25 cellular contexts compared by ENCODE assay signal in the genomic region with DNA sequence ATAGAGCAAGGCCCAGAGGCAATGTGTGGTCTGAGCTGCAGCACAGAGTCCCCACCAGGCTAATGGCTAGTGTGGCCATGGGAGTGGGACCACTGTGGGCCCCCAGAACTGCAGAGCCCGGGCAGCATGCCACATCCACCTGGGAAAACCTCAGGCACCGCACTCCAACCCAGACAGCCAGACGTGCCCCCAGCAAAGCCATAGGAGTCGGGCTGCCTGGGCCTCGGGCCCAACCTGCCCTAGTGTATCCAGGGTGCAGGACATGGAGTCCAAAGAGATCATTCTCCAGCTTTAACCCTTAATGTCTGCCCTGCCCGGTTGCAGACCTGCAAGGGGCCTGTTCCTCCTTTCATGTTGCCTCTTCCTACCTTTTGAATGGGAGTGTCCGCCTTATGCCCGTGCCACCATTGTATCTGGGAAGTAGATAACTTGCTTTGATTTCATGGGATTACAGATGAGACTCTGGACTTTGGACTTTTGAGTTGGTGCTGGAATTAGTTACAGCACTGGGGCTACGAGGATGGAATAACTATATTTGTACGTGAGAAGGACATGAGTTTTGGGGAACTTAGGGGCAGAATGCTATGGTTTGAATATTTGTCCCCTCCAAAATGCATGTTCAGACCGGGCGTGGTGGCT. TPM values are rescaled to one million over a fixed set of nuclear protein-coding genes. Genes with fewer than 3 reads are reported as not detected.
DNase-seq lines count a peak whose midpoint lies in the region; ATAC-seq, FAIRE-seq and TF ChIP-seq lines count a peak whose summit lies in the region.
"Had no signal": no experiment of that assay in that cellular context is flagged by ENCODE, and none has a peak within 500 bp of the region (broad histone marks: within the 10 kb centered on the region; RNA-seq: fewer than 3 reads in every experiment).

No MANE protein-coding gene starts in this region.

- no peak overlapping the region for H3K4me2 ChIP-seq in HepG2 (ENCODE audit: low read depth, low read length)
- H3K4me2 ChIP-seq in H1 (ENCODE audit: insufficient read depth in 1 of 2, low read depth in 2 of 2, low read length in 2 of 2): no peak overlapping the region
- H3K4me2 ChIP-seq in smooth muscle cell: no peak overlapping the region
- H3K4me2 ChIP-seq: BLaER1 had no signal

- H4K8ac ChIP-seq in H1 (ENCODE audit: extremely low read depth, insufficient read depth, low read length): no peak overlapping the region

- peak overlapping the region; percentile 42 for H4K91ac ChIP-seq in H1 (replicated peaks; ENCODE audit: insufficient read length, low read length)

- H3K4me3 ChIP-seq in HepG2 (replicated peaks in 1 of 3; ENCODE audit: insufficient read depth in 1 of 3, low read depth in 2 of 3, low read length in 3 of 3) (no peak overlapping the region), right lobe of liver (no peak overlapping the region), H1 (ENCODE audit: extremely low read depth in 1 of 4, insufficient read depth in 2 of 4, low read depth in 3 of 4, low read length in 4 of 4) (no peak overlapping the region), stomach (no peak overlapping the region), smooth muscle cell (no peak overlapping the region)
- H3K4me3 ChIP-seq: BLaER1, GM23248 had no signal

- H3K18ac ChIP-seq in H1 (ENCODE audit: extremely low read depth, low read length): no peak overlapping the region

- H3K14ac ChIP-seq in H1 (ENCODE audit: insufficient read length): no peak overlapping the region

- ATAC-seq in HepG2 (no peak), right lobe of liver (no peak), esophagus mucosa (no peak)
- ATAC-seq: CD8-positive, alpha-beta T cell; HCT116 had no signal

- no peak overlapping the region for H2AK5ac ChIP-seq in H1 (ENCODE audit: low read depth, low read length)

- H2BK5ac ChIP-seq in H1 (ENCODE audit: low read depth, low read length): no peak overlapping the region

- no peaks in the 10 kb centered on the region for H3K36me3 ChIP-seq in HepG2 (replicated peaks in 1 of 2; ENCODE audit: control insufficient read depth in 1 of 2, insufficient read depth in 2 of 2, low read length in 2 of 2)
- H3K36me3 ChIP-seq in right lobe of liver: no peaks in the 10 kb centered on the region
- no peaks in the 10 kb centered on the region for H3K36me3 ChIP-seq in H1 (ENCODE audit: control insufficient read depth in 2 of 4, insufficient read depth in 4 of 4, low read length in 3 of 4)
- no peaks in the 10 kb centered on the region for H3K36me3 ChIP-seq in stomach
- H3K36me3 ChIP-seq in smooth muscle cell (ENCODE audit: low read depth): no peaks in the 10 kb centered on the region
- H3K36me3 ChIP-seq: BLaER1 had no signal

- H4K20me1 ChIP-seq in HepG2 (ENCODE audit: insufficient read depth, low read length) (no peaks in the 10 kb centered on the region), H1 (replicated peaks in 1 of 2; ENCODE audit: control insufficient read depth in 1 of 2, insufficient read depth in 2 of 2, low read length in 2 of 2) (no peaks in the 10 kb centered on the region), smooth muscle cell (ENCODE audit: low read depth) (no peaks in the 10 kb centered on the region)
- H4K20me1 ChIP-seq: BLaER1 had no signal

- POLR2A ChIA-PET in HepG2 (lab: Yijun Ruan, JAX) (no interaction called here), H1 (lab: Charles Lee; ENCODE audit: partially characterized antibody) (no interaction called here)

- no peak overlapping the region for H3K23ac ChIP-seq in H1 (ENCODE audit: insufficient read length)

- H2BK120ac ChIP-seq in H1 (replicated peaks; ENCODE audit: low read depth, low read length): no peak overlapping the region

- in situ Hi-C loops in HepG2 (cut with HindIII; ENCODE audit: extremely low pct_ligation_motif_present, low pct_unique_long_range_greater_than_20kb): no loop called here

- H3K79me2 ChIP-seq in HepG2 (ENCODE audit: insufficient read depth, low read length) (no peaks in the 10 kb centered on the region), H1 (ENCODE audit: control insufficient read depth in 1 of 2, insufficient read depth in 2 of 2, low read length in 2 of 2) (no peaks in the 10 kb centered on the region), smooth muscle cell (ENCODE audit: low read depth) (no peaks in the 10 kb centered on the region)

- H2BK12ac ChIP-seq in H1 (ENCODE audit: low read depth, low read length): no peak overlapping the region

- BruUV-seq in HepG2 (replicated peaks; lab: Mats Ljungman, UMichigan): no TSS peak

- no peak for TF ChIP-seq POLR2A in HepG2 (IDR thresholded peaks at IDR 0.05; ENCODE audit: insufficient read depth in 1 of 2, low read depth in 2 of 2, low read length in 2 of 2)
- no peak for TF ChIP-seq POLR2A in right lobe of liver (IDR thresholded peaks at IDR 0.05)
- no peak for TF ChIP-seq POLR2A in H1 (IDR thresholded peaks at IDR 0.05; ENCODE audit: control extremely low read depth in 1 of 2, low read depth in 2 of 2, low read length in 2 of 2)
- no peak for TF ChIP-seq POLR2A in stomach (IDR thresholded peaks at IDR 0.05)

- TF ChIP-seq EP300 in HepG2 (IDR thresholded peaks at IDR 0.05; ENCODE audit: low read depth in 2 of 2, low read length in 2 of 2) (no peak), HepG2 (CRISPR knock-in tag; IDR thresholded peaks at IDR 0.05; ENCODE audit: borderline replicate concordance) (no peak), H1 (IDR thresholded peaks at IDR 0.05; ENCODE audit: borderline replicate concordance in 1 of 2, low read depth in 2 of 2, low read length in 2 of 2) (no peak), stomach (IDR thresholded peaks at IDR 0.05) (no peak)

- H3K9me3 ChIP-seq in HepG2 (ENCODE audit: low read length) (0 out of 2 replicates have a peak, but pooled peaks cover 4% of the 10 kb centered on the region), right lobe of liver (no peaks in the 10 kb centered on the region), H1 (ENCODE audit: insufficient read depth in 2 of 2, low read depth in 1 of 2, low read length in 1 of 2) (no peaks in the 10 kb centered on the region), stomach (no peaks in the 10 kb centered on the region), smooth muscle cell (replicated peaks; ENCODE audit: low read depth) (no peaks in the 10 kb centered on the region)
- H3K9me3 ChIP-seq: BLaER1 had no signal

- no peaks in the 10 kb centered on the region for H3K79me1 ChIP-seq in H1 (ENCODE audit: low read depth, low read length)

- DNase-seq in HepG2 (ENCODE audit: low spot score) (peak; percentile 29), right lobe of liver (no peak), H1 (ENCODE audit: low read depth in 1 of 2, low spot score in 2 of 2) (no peak), mucosa of gallbladder (ENCODE audit: low spot score) (peak; percentile 31), stomach (no peak), smooth muscle cell (lab: John Stamatoyannopoulos, UW; ENCODE audit: unreplicated experiment) (no peak), islet precursor cell (no peak)
- DNase-seq: CD4-positive, CD25-positive, alpha-beta regulatory T cell; CD8-positive, alpha-beta T cell; DMS 273 treated with DMSO at 0.1 percent for 48 hours; EL; GDM1; GM23248; H9; HFFc6 had no signal

- WGBS in HepG2 (ENCODE audit: low lambda C conversion rate): 73% methylated on average over 10 of the region's 12 CpGs
- 40% methylated on average over 4 of the region's 12 CpGs for WGBS in right lobe of liver (ENCODE audit: insufficient coverage, low coverage, low lambda C conversion rate, missing lambda C conversion rate)
- WGBS in H1 (ENCODE audit: extremely low coverage in 1 of 2, insufficient coverage in 1 of 2, insufficient read length in 1 of 2, insufficient replicate concordance in 2 of 2, low coverage in 1 of 2, low lambda C conversion rate in 2 of 2, missing lambda C conversion rate in 1 of 2), 2 experiments: 91% methylated on average over 12 of the region's 12 CpGs; no CpG with 5 or more reads in 1 of the 2 experiments
- WGBS in stomach, 5 donors: 59 to 75% (median 71%) methylated on average over 12 of the region's 12 CpGs
- 98% methylated on average over 12 of the region's 12 CpGs for WGBS in smooth muscle cell (ENCODE audit: low lambda C conversion rate)

- H2BK15ac ChIP-seq in H1 (ENCODE audit: low read length): no peak overlapping the region

- H3K9ac ChIP-seq in HepG2 (ENCODE audit: insufficient read depth, low read depth, low read length) (no peak overlapping the region), H1 (replicated peaks in 1 of 4; ENCODE audit: extremely low read depth in 1 of 4, low read depth in 3 of 4, low read length in 3 of 4) (no peak overlapping the region), smooth muscle cell (ENCODE audit: low read depth) (no peak overlapping the region)
- H3K9ac ChIP-seq: BLaER1, GM23248 had no signal

- no peaks in the 10 kb centered on the region for H3K23me2 ChIP-seq in H1 (ENCODE audit: low read depth, low read length)

- CTCF ChIA-PET in HepG2 (lab: Yijun Ruan, JAX; ENCODE audit: low intra/inter-chr PET ratio, low total read pairs) (no interaction called here), H1 (lab: Charles Lee; ENCODE audit: partially characterized antibody) (interaction anchor here (0.8 to 1.2 kb wide), 3 partner anchors 15 to 80 kb away, joined by 3 read pairs; no protein-coding TSS in a partner anchor)

- H2AFZ ChIP-seq in HepG2 (ENCODE audit: low read length) (no peak overlapping the region), H1 (ENCODE audit: low read length) (no peak overlapping the region), smooth muscle cell (ENCODE audit: low read depth) (no peak overlapping the region)
- H2AFZ ChIP-seq: GM23248 had no signal

- H3F3A ChIP-seq in smooth muscle cell (ENCODE audit: low read depth): peaks cover 3% of the 10 kb centered on the region

- H2BK20ac ChIP-seq in H1 (ENCODE audit: low read length): no peak overlapping the region

- FAIRE-seq in HepG2 (lab: Jason Lieb, UNC) (no peak), H1 (lab: Jason Lieb, UNC) (no peak)
- FAIRE-seq: A204.1, D721Med, GM12892, GM19239 had no signal

- no peak overlapping the region for H4K5ac ChIP-seq in H1 (ENCODE audit: insufficient read length, low read depth, low read length)

- TF ChIP-seq CTCF in HepG2 (CRISPR knock-in tag; IDR thresholded peaks at IDR 0.05) (no peak), right lobe of liver (IDR thresholded peaks at IDR 0.05) (no peak), H1 (IDR thresholded peaks at IDR 0.05; ENCODE audit: control extremely low read depth in 1 of 3, insufficient read depth in 1 of 3, low read depth in 1 of 3, low read length in 3 of 3) (no peak), stomach (IDR thresholded peaks at IDR 0.05) (no peak), smooth muscle cell (IDR thresholded peaks at IDR 0.05; ENCODE audit: borderline replicate concordance, insufficient read depth, poor library complexity, severe bottlenecking) (no peak)

- H3K27ac ChIP-seq in HepG2 (ENCODE audit: extremely low read length, insufficient read depth, low read length): no peak overlapping the region
- no peak overlapping the region for H3K27ac ChIP-seq in right lobe of liver
- no peak overlapping the region for H3K27ac ChIP-seq in H1 (ENCODE audit: low read depth, low read length)
- H3K27ac ChIP-seq in stomach: peak overlapping the region; percentile 60 to 83 (median 70)
- no peak overlapping the region for H3K27ac ChIP-seq in smooth muscle cell (ENCODE audit: low read depth)
- H3K27ac ChIP-seq: 22Rv1, BLaER1, C4-2B, GM23248 had no signal

- intact Hi-C loops in HepG2 (cut with micrococcal nuclease; ENCODE audit: unreplicated experiment): no loop called here
- intact Hi-C loops in right lobe of liver (cut with DNase I): no loop called here
- intact Hi-C loops in stomach (cut with DNase I; ENCODE audit: low total_unique reads): no loop called here

- H3K27me3 ChIP-seq in HepG2 (ENCODE audit: control insufficient read depth in 1 of 2, insufficient read depth in 2 of 2, low read length in 2 of 2): no peaks in the 10 kb centered on the region
- no peaks in the 10 kb centered on the region for H3K27me3 ChIP-seq in right lobe of liver
- H3K27me3 ChIP-seq in H1 (replicated peaks in 1 of 4; ENCODE audit: control insufficient read depth in 3 of 4, extremely low read depth in 1 of 4, insufficient read depth in 3 of 4, low read length in 3 of 4): no peaks in the 10 kb centered on the region
- H3K27me3 ChIP-seq in stomach: no peaks in the 10 kb centered on the region
- no peaks in the 10 kb centered on the region for H3K27me3 ChIP-seq in smooth muscle cell (ENCODE audit: low read depth)
- H3K27me3 ChIP-seq: BLaER1 had no signal

- H3K56ac ChIP-seq in H1 (replicated peaks; ENCODE audit: insufficient read length, low read depth, low read length): no peak overlapping the region

- H3K4ac ChIP-seq in H1 (replicated peaks; ENCODE audit: insufficient read length, low read depth, low read length): no peak overlapping the region

- TF ChIP-seq RAD21 in HepG2 (CRISPR knock-in tag; IDR thresholded peaks at IDR 0.05) (no peak), H1 (IDR thresholded peaks at IDR 0.05 in 1 of 2, conservative IDR thresholded peaks at IDR 0.05 in 1 of 2; ENCODE audit: low read depth in 2 of 2, low read length in 2 of 2) (no peak)

- H3K4me1 ChIP-seq in HepG2 (ENCODE audit: insufficient read depth, low read length): peaks cover 39% of the 10 kb centered on the region
- peaks cover 0 to 22% (median 0%) of the 10 kb centered on the region in 4 donors for H3K4me1 ChIP-seq in right lobe of liver
- H3K4me1 ChIP-seq in H1 (replicated peaks in 1 of 4; ENCODE audit: control insufficient read depth in 3 of 4, insufficient read depth in 4 of 4, low read length in 3 of 4): peaks cover 2 to 9% (median 7%) of the 10 kb centered on the region in 4 experiments; a peak in 6 of 7 replicates
- peaks cover 24 to 36% (median 30%) of the 10 kb centered on the region in 4 donors for H3K4me1 ChIP-seq in stomach
- H3K4me1 ChIP-seq in smooth muscle cell (ENCODE audit: low read depth): peaks cover 9% of the 10 kb centered on the region

RNA-seq across cellular contexts. Expression of a gene that starts 29.1 kb away (rescaled TPM):
- total RNA-seq in HepG2 (2016; rRNA removed; fragmentation: Illumina TruSeq; extraction: Trizol) (0.09 TPM in 1 of 2 replicates, not detected in the other), right lobe of liver (under 1 TPM; 0.09 to 0.55 (median 0.22) TPM), mucosa of gallbladder (149 TPM), stomach (10 to 100 TPM in 4 of 5 donors, 1 to 10 TPM in 1; 1.2 to 53.0 (median 25.0) TPM), esophagus mucosa (51.5 TPM), smooth muscle cell (0.40 and 0.45 TPM in 2 replicates)
- 0.18 and 0.30 TPM in 2 replicates for total RNA-seq in HepG2 (2016; cell fraction: cytosol; rRNA removed; fragmentation: Illumina TruSeq; extraction: Trizol; ENCODE audit: low read depth)
- 0.04 TPM in 2 replicates for total RNA-seq in HepG2 (2016; cell fraction: insoluble cytoplasmic fraction; rRNA removed; fragmentation: Illumina TruSeq; extraction: Trizol)
- 0.07 and 0.19 TPM in 2 replicates for total RNA-seq in HepG2 (2016; cell fraction: membrane; rRNA removed; fragmentation: Illumina TruSeq; extraction: Trizol)
- total RNA-seq in HepG2 (2016; cell fraction: nucleus; rRNA removed; fragmentation: Illumina TruSeq; extraction: Trizol): 0.12 and 0.28 TPM in 2 replicates
- polyA plus RNA-seq in HepG2 (2011; rRNA removed) (0.09 and 0.14 TPM in 2 replicates), H1 (2011; rRNA removed) (0.60 and 0.82 TPM in 2 replicates), stomach (1 to 10 TPM; 4.3 to 8.6 (median 7.7) TPM), smooth muscle cell (0.61 and 0.83 TPM in 2 replicates)
- polyA plus RNA-seq in HepG2 (2011; cell fraction: cytosol; rRNA removed): 0.15 and 0.30 TPM in 2 replicates
- polyA plus RNA-seq in HepG2 (2011; cell fraction: nucleus; rRNA removed): 1.6 and 2.0 TPM in 2 replicates
- 0.25 and 0.91 TPM in 2 replicates for polyA plus RNA-seq in HepG2 (2012)
- not detected in 2 replicates for polyA plus RNA-seq in HepG2 (2016; cell fraction: cytosol; fragmentation: Illumina TruSeq; extraction: Trizol; ENCODE audit: low read depth)
- 0.07 TPM in 1 of 2 replicates, not detected in the other for polyA plus RNA-seq in HepG2 (2016; cell fraction: insoluble cytoplasmic fraction; fragmentation: Illumina TruSeq; extraction: Trizol; ENCODE audit: low read depth)
- polyA plus RNA-seq in HepG2 (2016; cell fraction: membrane; fragmentation: Illumina TruSeq; extraction: Trizol; ENCODE audit: low read depth): not detected in 2 replicates
- polyA plus RNA-seq in HepG2 (2016; cell fraction: nucleus; fragmentation: Illumina TruSeq; extraction: Trizol; ENCODE audit: insufficient read depth, low read depth): 0.22 TPM in 1 of 2 replicates, not detected in the other
- polyA minus RNA-seq in HepG2 (2011; rRNA and poly(A)+ RNA removed; ENCODE audit: low replicate concordance): 0.30 and 1.6 TPM in 2 replicates
- polyA minus RNA-seq in HepG2 (2011; cell fraction: cytosol; rRNA and poly(A)+ RNA removed): 0.26 and 0.30 TPM in 2 replicates
- 0.37 and 0.90 TPM in 2 replicates for polyA minus RNA-seq in HepG2 (2011; cell fraction: nucleus; rRNA and poly(A)+ RNA removed)
- total RNA-seq in H1 (2021; fragmentation: NEBNext Ultra II Directional; extraction: Animal tissue kit (Norgen Biotek cat#: 25700)): 0.61 and 0.94 TPM in 2 replicates
- polyA plus RNA-seq in H1 (2011; cell fraction: cytosol; rRNA removed): 0.37 TPM
- 1.0 TPM for polyA plus RNA-seq in H1 (2011; cell fraction: nucleus; rRNA removed)
- polyA plus RNA-seq in H1 (2012, experiment 1 of 2): 0.39 to 1.5 TPM (median 0.71 TPM) in 4 replicates
- polyA plus RNA-seq in H1 (2012, experiment 2 of 2): 1.3 TPM
- 0.61 TPM for polyA plus RNA-seq in H1 (2013, experiment 1 of 2)
- 0.55 TPM for polyA plus RNA-seq in H1 (2013, experiment 2 of 2)
- 0.07 and 0.19 TPM in 2 replicates for polyA minus RNA-seq in H1 (2011; rRNA and poly(A)+ RNA removed)
- not detected for polyA minus RNA-seq in H1 (2011; cell fraction: cytosol; rRNA and poly(A)+ RNA removed)
- 1.5 TPM for polyA minus RNA-seq in H1 (2011; cell fraction: nucleus; rRNA and poly(A)+ RNA removed)
- total RNA-seq: CD4-positive, CD25-positive, alpha-beta regulatory T cell; HFFc6 had no signal
- polyA plus RNA-seq: AG04450, GM23248 had no signal

RNA-seq across cellular contexts. Expression of a gene that starts 50.4 kb away (rescaled TPM):
- 62.8 and 68.1 TPM in 2 replicates for total RNA-seq in HepG2 (2016; rRNA removed; fragmentation: Illumina TruSeq; extraction: Trizol)
- 18.9 and 19.0 TPM in 2 replicates for total RNA-seq in HepG2 (2016; cell fraction: cytosol; rRNA removed; fragmentation: Illumina TruSeq; extraction: Trizol; ENCODE audit: low read depth)
- total RNA-seq in HepG2 (2016; cell fraction: insoluble cytoplasmic fraction; rRNA removed; fragmentation: Illumina TruSeq; extraction: Trizol): 58.6 and 68.6 TPM in 2 replicates
- total RNA-seq in HepG2 (2016; cell fraction: membrane; rRNA removed; fragmentation: Illumina TruSeq; extraction: Trizol): 65.4 and 80.0 TPM in 2 replicates
- total RNA-seq in HepG2 (2016; cell fraction: nucleus; rRNA removed; fragmentation: Illumina TruSeq; extraction: Trizol): 38.0 and 40.7 TPM in 2 replicates
- 23.9 and 29.4 TPM in 2 replicates for polyA plus RNA-seq in HepG2 (2011; rRNA removed)
- 13.8 and 18.5 TPM in 2 replicates for polyA plus RNA-seq in HepG2 (2011; cell fraction: cytosol; rRNA removed)
- 23.8 and 24.4 TPM in 2 replicates for polyA plus RNA-seq in HepG2 (2011; cell fraction: nucleus; rRNA removed)
- polyA plus RNA-seq in HepG2 (2012): 43.4 and 54.0 TPM in 2 replicates
- 29.1 and 32.3 TPM in 2 replicates for polyA plus RNA-seq in HepG2 (2016; cell fraction: cytosol; fragmentation: Illumina TruSeq; extraction: Trizol; ENCODE audit: low read depth)
- 93.6 and 111 TPM in 2 replicates for polyA plus RNA-seq in HepG2 (2016; cell fraction: insoluble cytoplasmic fraction; fragmentation: Illumina TruSeq; extraction: Trizol; ENCODE audit: low read depth)
- 65.2 and 73.0 TPM in 2 replicates for polyA plus RNA-seq in HepG2 (2016; cell fraction: membrane; fragmentation: Illumina TruSeq; extraction: Trizol; ENCODE audit: low read depth)
- polyA plus RNA-seq in HepG2 (2016; cell fraction: nucleus; fragmentation: Illumina TruSeq; extraction: Trizol; ENCODE audit: insufficient read depth, low read depth): 82.8 and 91.4 TPM in 2 replicates
- polyA minus RNA-seq in HepG2 (2011; rRNA and poly(A)+ RNA removed; ENCODE audit: low replicate concordance): 24.4 and 42.6 TPM in 2 replicates
- polyA minus RNA-seq in HepG2 (2011; cell fraction: cytosol; rRNA and poly(A)+ RNA removed): 17.8 and 23.1 TPM in 2 replicates
- 36.4 and 41.8 TPM in 2 replicates for polyA minus RNA-seq in HepG2 (2011; cell fraction: nucleus; rRNA and poly(A)+ RNA removed)
- 10 to 100 TPM; 24.4 to 52.5 (median 36.1) TPM for total RNA-seq in right lobe of liver
- total RNA-seq in H1 (2021; fragmentation: NEBNext Ultra II Directional; extraction: Animal tissue kit (Norgen Biotek cat#: 25700)): 106 and 119 TPM in 2 replicates
- 26.4 and 27.0 TPM in 2 replicates for polyA plus RNA-seq in H1 (2011; rRNA removed)
- polyA plus RNA-seq in H1 (2011; cell fraction: cytosol; rRNA removed): 40.1 TPM
- 32.3 TPM for polyA plus RNA-seq in H1 (2011; cell fraction: nucleus; rRNA removed)
- 46.8 to 85.4 TPM (median 55.0 TPM) in 4 replicates for polyA plus RNA-seq in H1 (2012, experiment 1 of 2)
- polyA plus RNA-seq in H1 (2012, experiment 2 of 2): 12.3 TPM
- polyA plus RNA-seq in H1 (2013, experiment 1 of 2): 140 TPM
- polyA plus RNA-seq in H1 (2013, experiment 2 of 2): 143 TPM
- polyA minus RNA-seq in H1 (2011; rRNA and poly(A)+ RNA removed): 36.6 and 40.1 TPM in 2 replicates
- polyA minus RNA-seq in H1 (2011; cell fraction: cytosol; rRNA and poly(A)+ RNA removed): 36.2 TPM
- 40.7 TPM for polyA minus RNA-seq in H1 (2011; cell fraction: nucleus; rRNA and poly(A)+ RNA removed)
- total RNA-seq in mucosa of gallbladder: 63.8 TPM
- 10 to 100 TPM; 33.0 to 68.1 (median 57.8) TPM for total RNA-seq in stomach
- polyA plus RNA-seq in stomach: 10 to 100 TPM; 23.0 to 27.0 (median 26.3) TPM
- 44.5 TPM for total RNA-seq in esophagus mucosa
- total RNA-seq in smooth muscle cell: 48.7 and 53.3 TPM in 2 replicates
- polyA plus RNA-seq in smooth muscle cell: 28.2 and 35.2 TPM in 2 replicates

Comparison
In these comparisons a context has a peak if more than half of its experiments do, and no peak if none do; other contexts are left out.
1. DNase-seq: peak in HepG2 (single experiment) and mucosa of gallbladder (single experiment); none in right lobe of liver (0 of 3), H1 (0 of 2), stomach (single experiment), smooth muscle cell (single experiment) and islet precursor cell (single experiment).
2. H3K27ac ChIP-seq: peak in stomach (5 of 5); none in HepG2 (single experiment), right lobe of liver (0 of 3), H1 (single experiment) and smooth muscle cell (single experiment).